Comparison of ENCODE assay signal across 27 cellular contexts in genomic region chr17:55411463-55411855, GRCh38. TPM values are rescaled to one million over a fixed set of nuclear protein-coding genes. Genes with fewer than 3 reads are reported as not detected.
DNase-seq lines count a peak whose midpoint lies in the region; ATAC-seq and TF ChIP-seq lines count a peak whose summit lies in the region.
"Had no signal": no experiment of that assay in that cellular context is flagged by ENCODE, and none has a peak within 500 bp of the region (broad histone marks: within the 10 kb centered on the region; RNA-seq: fewer than 3 reads in every experiment).

No MANE protein-coding gene starts in this region.

- WGBS in heart left ventricle, 4 donors, result 55 to 74% (median 67%) methylated on average over 1 of the region's 1 CpG
- 40 to 63% methylated on average over 1 of the region's 1 CpG for WGBS in gastroesophageal sphincter (ENCODE audit: low coverage in 1 of 2), 2 donors

- TF ChIP-seq POLR2A in heart left ventricle (IDR thresholded peaks at IDR 0.05) (no peak), gastroesophageal sphincter (IDR thresholded peaks at IDR 0.05) (no peak)

- peak overlapping the region; percentile 72 for H3K27ac Mint-ChIP-seq in Caco-2 (ENCODE audit: unreplicated experiment)
- H3K27ac Mint-ChIP-seq: CD4-positive, alpha-beta T cell; IgD-negative memory B cell had no signal

- POLR2A ChIA-PET in Caco-2 (lab: Charles Lee) (no interaction called here), PC-3 (lab: Charles Lee; ENCODE audit: unreplicated experiment) (interaction anchor here (0.6 kb wide), 1 partner anchor 97 kb away, joined by 4 read pairs; no protein-coding TSS in a partner anchor)

- BruUV-seq in Caco-2 (replicated peaks; lab: Mats Ljungman, UMichigan), result no TSS peak
- BruUV-seq in PC-3 (replicated peaks; lab: Mats Ljungman, UMichigan), result no TSS peak

- peaks cover 38% of the 10 kb centered on the region for H3K4me1 Mint-ChIP-seq in Caco-2 (ENCODE audit: low read depth, unreplicated experiment)

- CTCF ChIA-PET in Caco-2 (lab: Charles Lee), result no interaction called here
- CTCF ChIA-PET in PC-3 (lab: Charles Lee), result no interaction called here

- no peaks in the 10 kb centered on the region for H3F3A ChIP-seq in PC-3 (ENCODE audit: low read length, unreplicated experiment)

- no peaks in the 10 kb centered on the region for H4K20me1 ChIP-seq in PC-3 (ENCODE audit: low read length)
- H4K20me1 ChIP-seq: BLaER1 treated with 17β-estradiol and CSF1 and Interleukin-3, amounts not matched to agents 10 nM and 100 nM had no signal

- H3K27me3 Mint-ChIP-seq in Caco-2 (ENCODE audit: insufficient read depth, unreplicated experiment), result no peaks in the 10 kb centered on the region
- H3K27me3 Mint-ChIP-seq: CD4-positive, alpha-beta T cell; IgD-negative memory B cell had no signal

- H3K27me3 ChIP-seq in heart left ventricle (no peaks in the 10 kb centered on the region), Caco-2 (replicated peaks; ENCODE audit: control insufficient read depth, insufficient read depth, low read length) (no peaks in the 10 kb centered on the region), PC-3 (ENCODE audit: low read length) (no peaks in the 10 kb centered on the region), gastroesophageal sphincter (no peaks in the 10 kb centered on the region)
- H3K27me3 ChIP-seq: BLaER1 treated with 17β-estradiol and CSF1 and Interleukin-3, amounts not matched to agents 10 nM and 100 nM had no signal

- no peaks in the 10 kb centered on the region for H3K9me3 ChIP-seq in heart left ventricle
- no peaks in the 10 kb centered on the region for H3K9me3 ChIP-seq in Caco-2
- H3K9me3 ChIP-seq in PC-3 (ENCODE audit: low read length), result no peaks in the 10 kb centered on the region
- H3K9me3 ChIP-seq in gastroesophageal sphincter, result no peaks in the 10 kb centered on the region
- H3K9me3 ChIP-seq: BLaER1 treated with 17β-estradiol and CSF1 and Interleukin-3, amounts not matched to agents 10 nM and 100 nM had no signal

- H3K4me3 ChIP-seq in heart left ventricle, result no peak overlapping the region
- no peak overlapping the region for H3K4me3 ChIP-seq in Caco-2 (ENCODE audit: low read depth, low read length)
- H3K4me3 ChIP-seq in PC-3 (ENCODE audit: low read length), result no peak overlapping the region
- no peak overlapping the region for H3K4me3 ChIP-seq in gastroesophageal sphincter
- H3K4me3 ChIP-seq: BLaER1 treated with 17β-estradiol and CSF1 and Interleukin-3, amounts not matched to agents 10 nM and 100 nM; GM12878; PC-9; SK-N-MC had no signal

- H2AFZ ChIP-seq in PC-3 (ENCODE audit: low read length), result no peak overlapping the region
- H2AFZ ChIP-seq: PC-9 had no signal

- TF ChIP-seq CTCF in heart left ventricle (IDR thresholded peaks at IDR 0.05) (no peak), Caco-2 (IDR thresholded peaks at IDR 0.05; ENCODE audit: insufficient read depth in 1 of 2, low read depth in 1 of 2, low read length in 1 of 2, severe bottlenecking in 1 of 2, unreplicated experiment in 1 of 2) (no peak), PC-3 (conservative IDR thresholded peaks at IDR 0.05; ENCODE audit: low read depth, low read length) (no peak), gastroesophageal sphincter (IDR thresholded peaks at IDR 0.05) (no peak)

- no peak for ATAC-seq in heart left ventricle
- no peak for ATAC-seq in PC-3
- ATAC-seq in gastroesophageal sphincter, result no peak
- no peak for ATAC-seq in HG03432 (IDR thresholded peaks at IDR 0.05; ENCODE audit: unreplicated experiment)
- ATAC-seq: GM12878 had no signal

- no peaks in the 10 kb centered on the region for H3K9me2 ChIP-seq in PC-3 (replicated peaks; ENCODE audit: low read length)

- H3K4me1 ChIP-seq in heart left ventricle, result peaks cover 0 to 27% (median 8%) of the 10 kb centered on the region in 12 donors
- peaks cover 32% of the 10 kb centered on the region for H3K4me1 ChIP-seq in Caco-2
- peaks cover 24% of the 10 kb centered on the region for H3K4me1 ChIP-seq in PC-3 (ENCODE audit: insufficient read depth, low read length)
- peaks cover 0 to 32% (median 2%) of the 10 kb centered on the region in 3 donors for H3K4me1 ChIP-seq in gastroesophageal sphincter

- H3K36me3 ChIP-seq in heart left ventricle, result peaks cover 0 to 77% (median 70%) of the 10 kb centered on the region in 9 donors
- H3K36me3 ChIP-seq in Caco-2 (ENCODE audit: control insufficient read depth, insufficient read depth, low read length), result peaks cover 4% of the 10 kb centered on the region
- peaks cover 29% of the 10 kb centered on the region for H3K36me3 ChIP-seq in PC-3 (ENCODE audit: low read depth, low read length)
- peaks cover 6 to 74% of the 10 kb centered on the region in 2 donors for H3K36me3 ChIP-seq in gastroesophageal sphincter

- peak overlapping the region in 10 of 12 donors; percentile 11 to 68 (median 40) for H3K27ac ChIP-seq in heart left ventricle
- H3K27ac ChIP-seq in PC-3 (ENCODE audit: low read length), result peak overlapping the region; percentile 29
- peak overlapping the region in 3 of 4 donors; percentile 18 to 41 (median 29) for H3K27ac ChIP-seq in gastroesophageal sphincter
- H3K27ac ChIP-seq: BLaER1 treated with 17β-estradiol and CSF1 and Interleukin-3, amounts not matched to agents 10 nM and 100 nM; KMS-11; PC-9; SK-N-MC had no signal

- no peak overlapping the region for H3K9ac ChIP-seq in PC-3 (ENCODE audit: low read length)
- H3K9ac ChIP-seq: BLaER1 treated with 17β-estradiol and CSF1 and Interleukin-3, amounts not matched to agents 10 nM and 100 nM; KMS-11 had no signal

- no peak for DNase-seq in heart left ventricle
- DNase-seq in cardiac septum (ENCODE audit: low spot score), result no peak
- no peak for DNase-seq in Caco-2
- DNase-seq in PC-3, result no peak
- DNase-seq in NCI-H446 treated with DMSO at 0.1 percent for 48 hours (lab: John Stamatoyannopoulos, UW), result no peak
- DNase-seq in G401 (ENCODE audit: low spot score), result no peak
- DNase-seq: CD4-positive, alpha-beta T cell; GDM1; HCEC 1CT; NCI-H1048; NCI-H1417; NCI-H1694; NCI-H2081; NCI-H2227 treated with DMSO at 0.1 percent for 48 hours; NCI-H510A; NCI-H748 treated with DMSO at 0.1 percent for 48 hours; NK-92 treated with Interleukin-12 subunit alpha and Interleukin-12 subunit beta, amount 100 ng/mL, for 24 hours; RPMI8226; SIG-M5 had no signal

- no peaks in the 10 kb centered on the region for H3K9me3 Mint-ChIP-seq in Caco-2 (ENCODE audit: unreplicated experiment)
- H3K9me3 Mint-ChIP-seq: CD4-positive, alpha-beta T cell; IgD-negative memory B cell had no signal

- TF ChIP-seq EP300 in gastroesophageal sphincter (IDR thresholded peaks at IDR 0.05), result no peak

- in situ Hi-C loops in G401 (cut with HindIII; ENCODE audit: low sequenced_read_pairs), result no loop called here

- no peak overlapping the region for H3K4me3 Mint-ChIP-seq in Caco-2 (ENCODE audit: unreplicated experiment)
- H3K4me3 Mint-ChIP-seq: CD4-positive, alpha-beta T cell; IgD-negative memory B cell had no signal

- H3K4me2 ChIP-seq in PC-3 (ENCODE audit: low read length), result 0 out of 2 replicates have a peak overlapping the region, but pooled peaks have one; percentile 14
- H3K4me2 ChIP-seq: BLaER1 treated with 17β-estradiol and CSF1 and Interleukin-3, amounts not matched to agents 10 nM and 100 nM; KMS-11; PC-9 had no signal

- H3K36me3 Mint-ChIP-seq in Caco-2 (ENCODE audit: insufficient read depth, unreplicated experiment), result peaks cover 75% of the 10 kb centered on the region

- no peaks in the 10 kb centered on the region for H3K79me2 ChIP-seq in PC-3 (ENCODE audit: low read length)

- intact Hi-C loops in heart left ventricle (cut with DNase I) (loop anchor here in 5 of 10 donors (5.0 to 10.0 kb wide), 6 partner anchors 57 to 343 kb away; partner anchors contain the start of genes SMIM36 (in 2 of the 5), HLF (in 1 of the 5) and PCTP (in 1 of the 5)), cardiac septum (cut with DNase I) (loop anchor here (10.0 kb wide), 1 partner anchor 103 kb away; the partner anchor contains the start of gene SMIM36), Caco-2 (cut with micrococcal nuclease; ENCODE audit: unreplicated experiment) (no loop called here), PC-3 (cut with micrococcal nuclease) (loop anchor here (2.0 to 5.0 kb wide), 2 partner anchors 43 to 54 kb away; no protein-coding TSS in a partner anchor)

RNA-seq across cellular contexts. Expression of gene MMD, which starts 10.2 kb away (rescaled TPM):
- total RNA-seq in heart left ventricle (10 to 100 TPM in 8 of 9 donors, 1 to 10 TPM in 1; 8.8 to 25.0 (median 12.5) TPM), cardiac septum (12.6 TPM), Caco-2 (2022) (38.6 and 39.0 TPM in 2 replicates), PC-3 (2014; rRNA removed) (10.9 and 24.1 TPM in 2 replicates), gastroesophageal sphincter (10 to 100 TPM; 18.0 to 37.9 (median 29.1) TPM)
- polyA plus RNA-seq in heart left ventricle, result 1 to 10 TPM; 8.2 to 9.6 TPM
- 5.5 and 7.5 TPM in 2 replicates for total RNA-seq in G401 (2014; rRNA removed; shearing (Covaris generic))
